ENCODE assay signal across 2 cellular contexts in the genomic region with DNA sequence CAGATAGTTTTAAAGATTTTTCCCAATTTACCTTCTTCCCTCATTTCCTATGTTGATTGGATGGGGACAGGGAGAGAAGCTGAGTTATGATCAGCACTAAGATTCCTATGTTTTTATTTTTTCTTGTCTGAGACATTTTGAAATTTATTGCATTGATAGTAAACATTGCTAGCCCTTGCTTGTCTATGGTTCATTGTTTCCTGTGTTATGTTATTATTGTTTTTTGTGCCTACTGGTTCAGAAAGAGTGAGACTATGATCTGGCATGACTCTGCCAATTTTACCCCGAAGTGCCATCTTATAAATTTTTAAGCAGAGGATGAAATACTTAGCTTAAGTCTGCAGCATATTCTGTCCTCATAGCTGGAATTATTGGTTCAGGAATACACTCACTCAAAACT.
TF ChIP-seq lines count a peak whose summit lies in the region.

No MANE protein-coding gene starts in this region.

TF ChIP-seq in GM23338, 12 proteins besides CTCF, POLR2A, EP300 and RAD21:
- TF ChIP-seq ZNF331 (CRISPR knock-in tag; IDR thresholded peaks at IDR 0.05; ENCODE audit: low read depth) (no peak), STAT1 (IDR thresholded peaks at IDR 0.05; ENCODE audit: unreplicated experiment) (no peak), EZH2 (IDR thresholded peaks at IDR 0.05; ENCODE audit: low read depth, unreplicated experiment) (no peak)
- TF ChIP-seq, protein P1, sequence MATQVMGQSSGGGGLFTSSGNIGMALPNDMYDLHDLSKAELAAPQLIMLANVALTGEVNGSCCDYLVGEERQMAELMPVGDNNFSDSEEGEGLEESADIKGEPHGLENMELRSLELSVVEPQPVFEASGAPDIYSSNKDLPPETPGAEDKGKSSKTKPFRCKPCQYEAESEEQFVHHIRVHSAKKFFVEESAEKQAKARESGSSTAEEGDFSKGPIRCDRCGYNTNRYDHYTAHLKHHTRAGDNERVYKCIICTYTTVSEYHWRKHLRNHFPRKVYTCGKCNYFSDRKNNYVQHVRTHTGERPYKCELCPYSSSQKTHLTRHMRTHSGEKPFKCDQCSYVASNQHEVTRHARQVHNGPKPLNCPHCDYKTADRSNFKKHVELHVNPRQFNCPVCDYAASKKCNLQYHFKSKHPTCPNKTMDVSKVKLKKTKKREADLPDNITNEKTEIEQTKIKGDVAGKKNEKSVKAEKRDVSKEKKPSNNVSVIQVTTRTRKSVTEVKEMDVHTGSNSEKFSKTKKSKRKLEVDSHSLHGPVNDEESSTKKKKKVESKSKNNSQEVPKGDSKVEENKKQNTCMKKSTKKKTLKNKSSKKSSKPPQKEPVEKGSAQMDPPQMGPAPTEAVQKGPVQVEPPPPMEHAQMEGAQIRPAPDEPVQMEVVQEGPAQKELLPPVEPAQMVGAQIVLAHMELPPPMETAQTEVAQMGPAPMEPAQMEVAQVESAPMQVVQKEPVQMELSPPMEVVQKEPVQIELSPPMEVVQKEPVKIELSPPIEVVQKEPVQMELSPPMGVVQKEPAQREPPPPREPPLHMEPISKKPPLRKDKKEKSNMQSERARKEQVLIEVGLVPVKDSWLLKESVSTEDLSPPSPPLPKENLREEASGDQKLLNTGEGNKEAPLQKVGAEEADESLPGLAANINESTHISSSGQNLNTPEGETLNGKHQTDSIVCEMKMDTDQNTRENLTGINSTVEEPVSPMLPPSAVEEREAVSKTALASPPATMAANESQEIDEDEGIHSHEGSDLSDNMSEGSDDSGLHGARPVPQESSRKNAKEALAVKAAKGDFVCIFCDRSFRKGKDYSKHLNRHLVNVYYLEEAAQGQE (IDR thresholded peaks at IDR 0.05; ENCODE audit: unreplicated experiment), result no peak
- TF ChIP-seq, protein P2, sequence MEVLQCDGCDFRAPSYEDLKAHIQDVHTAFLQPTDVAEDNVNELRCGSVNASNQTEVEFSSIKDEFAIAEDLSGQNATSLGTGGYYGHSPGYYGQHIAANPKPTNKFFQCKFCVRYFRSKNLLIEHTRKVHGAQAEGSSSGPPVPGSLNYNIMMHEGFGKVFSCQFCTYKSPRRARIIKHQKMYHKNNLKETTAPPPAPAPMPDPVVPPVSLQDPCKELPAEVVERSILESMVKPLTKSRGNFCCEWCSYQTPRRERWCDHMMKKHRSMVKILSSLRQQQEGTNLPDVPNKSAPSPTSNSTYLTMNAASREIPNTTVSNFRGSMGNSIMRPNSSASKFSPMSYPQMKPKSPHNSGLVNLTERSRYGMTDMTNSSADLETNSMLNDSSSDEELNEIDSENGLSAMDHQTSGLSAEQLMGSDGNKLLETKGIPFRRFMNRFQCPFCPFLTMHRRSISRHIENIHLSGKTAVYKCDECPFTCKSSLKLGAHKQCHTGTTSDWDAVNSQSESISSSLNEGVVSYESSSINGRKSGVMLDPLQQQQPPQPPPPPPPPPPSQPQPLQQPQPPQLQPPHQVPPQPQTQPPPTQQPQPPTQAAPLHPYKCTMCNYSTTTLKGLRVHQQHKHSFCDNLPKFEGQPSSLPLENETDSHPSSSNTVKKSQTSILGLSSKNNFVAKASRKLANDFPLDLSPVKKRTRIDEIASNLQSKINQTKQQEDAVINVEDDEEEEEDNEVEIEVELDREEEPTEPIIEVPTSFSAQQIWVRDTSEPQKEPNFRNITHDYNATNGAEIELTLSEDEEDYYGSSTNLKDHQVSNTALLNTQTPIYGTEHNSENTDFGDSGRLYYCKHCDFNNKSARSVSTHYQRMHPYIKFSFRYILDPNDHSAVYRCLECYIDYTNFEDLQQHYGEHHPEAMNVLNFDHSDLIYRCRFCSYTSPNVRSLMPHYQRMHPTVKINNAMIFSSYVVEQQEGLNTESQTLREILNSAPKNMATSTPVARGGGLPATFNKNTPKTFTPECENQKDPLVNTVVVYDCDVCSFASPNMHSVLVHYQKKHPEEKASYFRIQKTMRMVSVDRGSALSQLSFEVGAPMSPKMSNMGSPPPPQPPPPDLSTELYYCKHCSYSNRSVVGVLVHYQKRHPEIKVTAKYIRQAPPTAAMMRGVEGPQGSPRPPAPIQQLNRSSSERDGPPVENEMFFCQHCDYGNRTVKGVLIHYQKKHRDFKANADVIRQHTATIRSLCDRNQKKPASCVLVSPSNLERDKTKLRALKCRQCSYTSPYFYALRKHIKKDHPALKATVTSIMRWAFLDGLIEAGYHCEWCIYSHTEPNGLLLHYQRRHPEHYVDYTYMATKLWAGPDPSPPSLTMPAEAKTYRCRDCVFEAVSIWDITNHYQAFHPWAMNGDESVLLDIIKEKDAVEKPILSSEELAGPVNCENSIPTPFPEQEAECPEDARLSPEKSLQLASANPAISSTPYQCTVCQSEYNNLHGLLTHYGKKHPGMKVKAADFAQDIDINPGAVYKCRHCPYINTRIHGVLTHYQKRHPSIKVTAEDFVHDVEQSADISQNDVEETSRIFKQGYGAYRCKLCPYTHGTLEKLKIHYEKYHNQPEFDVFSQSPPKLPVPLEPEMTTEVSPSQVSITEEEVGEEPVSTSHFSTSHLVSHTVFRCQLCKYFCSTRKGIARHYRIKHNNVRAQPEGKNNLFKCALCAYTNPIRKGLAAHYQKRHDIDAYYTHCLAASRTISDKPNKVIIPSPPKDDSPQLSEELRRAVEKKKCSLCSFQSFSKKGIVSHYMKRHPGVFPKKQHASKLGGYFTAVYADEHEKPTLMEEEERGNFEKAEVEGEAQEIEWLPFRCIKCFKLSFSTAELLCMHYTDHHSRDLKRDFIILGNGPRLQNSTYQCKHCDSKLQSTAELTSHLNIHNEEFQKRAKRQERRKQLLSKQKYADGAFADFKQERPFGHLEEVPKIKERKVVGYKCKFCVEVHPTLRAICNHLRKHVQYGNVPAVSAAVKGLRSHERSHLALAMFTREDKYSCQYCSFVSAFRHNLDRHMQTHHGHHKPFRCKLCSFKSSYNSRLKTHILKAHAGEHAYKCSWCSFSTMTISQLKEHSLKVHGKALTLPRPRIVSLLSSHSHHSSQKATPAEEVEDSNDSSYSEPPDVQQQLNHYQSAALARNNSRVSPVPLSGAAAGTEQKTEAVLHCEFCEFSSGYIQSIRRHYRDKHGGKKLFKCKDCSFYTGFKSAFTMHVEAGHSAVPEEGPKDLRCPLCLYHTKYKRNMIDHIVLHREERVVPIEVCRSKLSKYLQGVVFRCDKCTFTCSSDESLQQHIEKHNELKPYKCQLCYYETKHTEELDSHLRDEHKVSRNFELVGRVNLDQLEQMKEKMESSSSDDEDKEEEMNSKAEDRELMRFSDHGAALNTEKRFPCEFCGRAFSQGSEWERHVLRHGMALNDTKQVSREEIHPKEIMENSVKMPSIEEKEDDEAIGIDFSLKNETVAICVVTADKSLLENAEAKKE (CRISPR knock-in tag; IDR thresholded peaks at IDR 0.05), result no peak
- TF ChIP-seq, protein P3, sequence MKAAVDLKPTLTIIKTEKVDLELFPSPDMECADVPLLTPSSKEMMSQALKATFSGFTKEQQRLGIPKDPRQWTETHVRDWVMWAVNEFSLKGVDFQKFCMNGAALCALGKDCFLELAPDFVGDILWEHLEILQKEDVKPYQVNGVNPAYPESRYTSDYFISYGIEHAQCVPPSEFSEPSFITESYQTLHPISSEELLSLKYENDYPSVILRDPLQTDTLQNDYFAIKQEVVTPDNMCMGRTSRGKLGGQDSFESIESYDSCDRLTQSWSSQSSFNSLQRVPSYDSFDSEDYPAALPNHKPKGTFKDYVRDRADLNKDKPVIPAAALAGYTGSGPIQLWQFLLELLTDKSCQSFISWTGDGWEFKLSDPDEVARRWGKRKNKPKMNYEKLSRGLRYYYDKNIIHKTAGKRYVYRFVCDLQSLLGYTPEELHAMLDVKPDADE (IDR thresholded peaks at IDR 0.05), result no peak

TF ChIP-seq in H1, 55 proteins besides CTCF, POLR2A, EP300 and RAD21:
- TF ChIP-seq BCL11A (IDR thresholded peaks at IDR 0.05; ENCODE audit: low read depth in 2 of 2, low read length in 2 of 2) (no peak), CTBP2 (IDR thresholded peaks at IDR 0.05; ENCODE audit: borderline replicate concordance, insufficient read depth, insufficient read length, low read length) (no peak), SIRT6 (IDR thresholded peaks at IDR 0.05; ENCODE audit: low read length) (no peak), RNF2 (IDR thresholded peaks at IDR 0.05; ENCODE audit: borderline replicate concordance, low read depth, low read length, missing control alignments, poor library complexity, severe bottlenecking) (no peak), RBBP5 (IDR thresholded peaks at IDR 0.05; ENCODE audit: borderline replicate concordance, low read depth, low read length) (no peak), RXRA (IDR thresholded peaks at IDR 0.05; ENCODE audit: insufficient read depth, low read depth, low read length) (no peak), FOSL1 (IDR thresholded peaks at IDR 0.05; ENCODE audit: insufficient read depth, low read depth, low read length) (no peak), SRF (IDR thresholded peaks at IDR 0.05; ENCODE audit: low read depth, low read length) (no peak), KDM1A (IDR thresholded peaks at IDR 0.05; ENCODE audit: borderline replicate concordance, low read length) (no peak), BACH1 (IDR thresholded peaks at IDR 0.05; ENCODE audit: low read length) (no peak)
